Comparison of ENCODE assay signal across 11 cellular contexts in the genomic region with DNA sequence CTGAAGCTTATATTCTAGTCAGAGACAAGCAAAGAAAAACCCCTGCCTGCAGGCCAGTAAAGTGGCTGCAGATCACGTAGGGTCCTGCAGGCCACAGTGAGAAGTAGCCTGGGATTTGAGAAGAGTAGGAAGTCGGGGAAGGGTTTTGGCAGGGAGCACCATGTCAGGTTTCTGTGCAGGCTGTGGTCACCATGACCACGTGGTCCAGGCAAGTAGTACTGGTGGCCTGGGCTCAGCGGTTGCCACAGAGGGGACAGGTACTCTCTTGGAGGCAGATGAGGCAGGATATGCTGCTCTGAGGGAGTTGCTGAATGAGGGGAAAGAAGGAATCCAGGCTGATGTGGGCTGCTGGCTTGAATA. TPM values are rescaled to one million over a fixed set of nuclear protein-coding genes. Genes with fewer than 3 reads are reported as not detected.
DNase-seq lines count a peak whose midpoint lies in the region; ATAC-seq and TF ChIP-seq lines count a peak whose summit lies in the region.
"Had no signal": no experiment of that assay in that cellular context is flagged by ENCODE, and none has a peak within 500 bp of the region (broad histone marks: within the 10 kb centered on the region; RNA-seq: fewer than 3 reads in every experiment).

No MANE protein-coding gene starts in this region.

- H3K27ac ChIP-seq in osteoblast (ENCODE audit: low read depth, low read length): no peak overlapping the region

- H3K4me3 Mint-ChIP-seq in activated CD8-positive, alpha-beta memory T cell treated with anti-CD3 and anti-CD28 coated beads, Interleukin-2, amount 10 ng/mL, durations not matched to agents 7 days and 5 days: no peak overlapping the region
- no peak overlapping the region for H3K4me3 Mint-ChIP-seq in dendritic cell treated with granulocyte-macrophage colony-stimulating factor and Interleukin-4, amounts not matched to agents 40 ng/mL and 50 ng/mL, for 4 days
- H3K4me3 Mint-ChIP-seq: activated T-cell treated with anti-CD3 and anti-CD28 coated beads, Interleukin-2, amount 50 U/mL, for 4 hours had no signal

- no peak for ATAC-seq in activated CD8-positive, alpha-beta memory T cell treated with anti-CD3 and anti-CD28 coated beads, Interleukin-2, amount 10 ng/mL, durations not matched to agents 7 days and 5 days
- ATAC-seq: activated T-cell treated with anti-CD3 and anti-CD28 coated beads, Interleukin-2, amount 50 U/mL, for 4 hours had no signal

- H3K27me3 ChIP-seq in osteoblast (ENCODE audit: insufficient read depth, low read length): no peaks in the 10 kb centered on the region

- DNase-seq in activated CD8-positive, alpha-beta memory T cell treated with anti-CD3 and anti-CD28 coated beads, Interleukin-2, amount 10 ng/mL, durations not matched to agents 7 days and 5 days: no peak
- no peak for DNase-seq in activated CD8-positive, alpha-beta memory T cell treated with anti-CD3 and anti-CD28 coated beads, Interleukin-2, amount 50 U/mL, for 4 hours
- DNase-seq in NB4 (ENCODE audit: low read depth): peak; percentile 28
- DNase-seq in osteoblast (ENCODE audit: insufficient read length, low spot score, missing footprints): peak; percentile 83
- no peak for DNase-seq in NCI-H510A (lab: John Stamatoyannopoulos, UW)
- no peak for DNase-seq in amygdala (lab: John Stamatoyannopoulos, UW)
- DNase-seq in HT-29 (ENCODE audit: low spot score): no peak
- DNase-seq: activated T-cell treated with anti-CD3 and anti-CD28 coated beads, Interleukin-2, amount 50 U/mL, for 4 hours; NCI-H526; stimulated activated CD4-positive, alpha-beta T cell treated with anti-CD3 and anti-CD28 coated beads, Interleukin-12 subunit alpha, Interleukin-12 subunit beta, amount 100 ng/mL, for 4 hours had no signal

- intact Hi-C loops in dendritic cell treated with granulocyte-macrophage colony-stimulating factor and Interleukin-4, amounts not matched to agents 40 ng/mL and 50 ng/mL, for 4 days (cut with micrococcal nuclease): loop anchor here (5.0 kb wide), 1 partner anchor 53 kb away; no protein-coding TSS in a partner anchor

- no peak overlapping the region for H3K4me3 ChIP-seq in NB4 (ENCODE audit: low read depth, low read length)
- H3K4me3 ChIP-seq in osteoblast (ENCODE audit: insufficient read depth, low read length): no peak overlapping the region

- TF ChIP-seq CTCF in NB4 (IDR thresholded peaks at IDR 0.05; ENCODE audit: low read depth, low read length) (no peak), osteoblast (IDR thresholded peaks at IDR 0.05; ENCODE audit: extremely low read depth, low read depth, low read length) (no peak)

- TF ChIP-seq POLR2A in NB4 (IDR thresholded peaks at IDR 0.05; ENCODE audit: extremely low read depth, insufficient read length): no peak

- H3K27ac Mint-ChIP-seq in activated CD8-positive, alpha-beta memory T cell treated with anti-CD3 and anti-CD28 coated beads, Interleukin-2, amount 10 ng/mL, durations not matched to agents 7 days and 5 days: peak overlapping the region; percentile 77
- H3K27ac Mint-ChIP-seq in dendritic cell treated with granulocyte-macrophage colony-stimulating factor and Interleukin-4, amounts not matched to agents 40 ng/mL and 50 ng/mL, for 4 days: peak overlapping the region; percentile 66

- no peaks in the 10 kb centered on the region for H3K9me3 ChIP-seq in osteoblast (ENCODE audit: low read depth, low read length)

- peaks cover 6% of the 10 kb centered on the region for H4K20me1 ChIP-seq in osteoblast (ENCODE audit: insufficient read depth, low read length)

- H2AFZ ChIP-seq in osteoblast (ENCODE audit: low read length): no peak overlapping the region

- peaks cover 31% of the 10 kb centered on the region for H3K36me3 ChIP-seq in osteoblast (ENCODE audit: insufficient read depth, low read length)

- no peak overlapping the region for H3K4me2 ChIP-seq in osteoblast (ENCODE audit: insufficient read depth, low read length)

- CTCF ChIA-PET in activated CD8-positive, alpha-beta memory T cell treated with anti-CD3 and anti-CD28 coated beads, Interleukin-2, amount 10 ng/mL, durations not matched to agents 7 days and 5 days (lab: Charles Lee): interaction anchor here (1.4 kb wide), 1 partner anchor 17 kb away, joined by 3 read pairs; no protein-coding TSS in a partner anchor

- H3K79me2 ChIP-seq in osteoblast (ENCODE audit: insufficient read depth, low read length): peaks cover 2% of the 10 kb centered on the region

- H3K36me3 Mint-ChIP-seq in activated CD8-positive, alpha-beta memory T cell treated with anti-CD3 and anti-CD28 coated beads, Interleukin-2, amount 10 ng/mL, durations not matched to agents 7 days and 5 days: peaks cover 16% of the 10 kb centered on the region
- H3K36me3 Mint-ChIP-seq in dendritic cell treated with granulocyte-macrophage colony-stimulating factor and Interleukin-4, amounts not matched to agents 40 ng/mL and 50 ng/mL, for 4 days (ENCODE audit: low read depth): peaks cover 85% of the 10 kb centered on the region

- H3K9me3 Mint-ChIP-seq in activated CD8-positive, alpha-beta memory T cell treated with anti-CD3 and anti-CD28 coated beads, Interleukin-2, amount 10 ng/mL, durations not matched to agents 7 days and 5 days (ENCODE audit: low read depth): no peaks in the 10 kb centered on the region
- no peaks in the 10 kb centered on the region for H3K9me3 Mint-ChIP-seq in dendritic cell treated with granulocyte-macrophage colony-stimulating factor and Interleukin-4, amounts not matched to agents 40 ng/mL and 50 ng/mL, for 4 days
- H3K9me3 Mint-ChIP-seq: activated T-cell treated with anti-CD3 and anti-CD28 coated beads, Interleukin-2, amount 50 U/mL, for 4 hours had no signal

- H3K4me1 ChIP-seq in osteoblast (ENCODE audit: insufficient read depth, low read length): peaks cover 6% of the 10 kb centered on the region

- no peaks in the 10 kb centered on the region for H3K27me3 Mint-ChIP-seq in activated CD8-positive, alpha-beta memory T cell treated with anti-CD3 and anti-CD28 coated beads, Interleukin-2, amount 10 ng/mL, durations not matched to agents 7 days and 5 days
- no peaks in the 10 kb centered on the region for H3K27me3 Mint-ChIP-seq in dendritic cell treated with granulocyte-macrophage colony-stimulating factor and Interleukin-4, amounts not matched to agents 40 ng/mL and 50 ng/mL, for 4 days

- H3K4me1 Mint-ChIP-seq in activated CD8-positive, alpha-beta memory T cell treated with anti-CD3 and anti-CD28 coated beads, Interleukin-2, amount 10 ng/mL, durations not matched to agents 7 days and 5 days: peaks cover 21% of the 10 kb centered on the region
- H3K4me1 Mint-ChIP-seq in dendritic cell treated with granulocyte-macrophage colony-stimulating factor and Interleukin-4, amounts not matched to agents 40 ng/mL and 50 ng/mL, for 4 days (ENCODE audit: low read depth): peaks cover 44% of the 10 kb centered on the region

RNA-seq across cellular contexts. Expression of a gene that starts 46.6 kb away (rescaled TPM):
- 10 to 100 TPM; 34.7 to 40.0 TPM for total RNA-seq in activated CD8-positive, alpha-beta memory T cell treated with anti-CD3 and anti-CD28 coated beads, Interleukin-2, amount 10 ng/mL, durations not matched to agents 7 days and 5 days
- 35.1 and 37.3 TPM in 2 replicates for total RNA-seq in osteoblast
- total RNA-seq in HT-29 (2014; rRNA removed; shearing (Covaris generic)): 44.7 and 60.8 TPM in 2 replicates

Comparison
In these comparisons a context has a peak if more than half of its experiments do, and no peak if none do; other contexts are left out.
1. DNase-seq: peak in NB4 (single experiment) and osteoblast (single experiment); none in activated CD8-positive, alpha-beta memory T cell treated with anti-CD3 and anti-CD28 coated beads, Interleukin-2, amount 10 ng/mL, durations not matched to agents 7 days and 5 days (single experiment), activated CD8-positive, alpha-beta memory T cell treated with anti-CD3 and anti-CD28 coated beads, Interleukin-2, amount 50 U/mL, for 4 hours (single experiment), NCI-H510A (single experiment), amygdala (0 of 56) and HT-29 (single experiment).